9 cellular contexts compared by ENCODE assay signal in the genomic region with DNA sequence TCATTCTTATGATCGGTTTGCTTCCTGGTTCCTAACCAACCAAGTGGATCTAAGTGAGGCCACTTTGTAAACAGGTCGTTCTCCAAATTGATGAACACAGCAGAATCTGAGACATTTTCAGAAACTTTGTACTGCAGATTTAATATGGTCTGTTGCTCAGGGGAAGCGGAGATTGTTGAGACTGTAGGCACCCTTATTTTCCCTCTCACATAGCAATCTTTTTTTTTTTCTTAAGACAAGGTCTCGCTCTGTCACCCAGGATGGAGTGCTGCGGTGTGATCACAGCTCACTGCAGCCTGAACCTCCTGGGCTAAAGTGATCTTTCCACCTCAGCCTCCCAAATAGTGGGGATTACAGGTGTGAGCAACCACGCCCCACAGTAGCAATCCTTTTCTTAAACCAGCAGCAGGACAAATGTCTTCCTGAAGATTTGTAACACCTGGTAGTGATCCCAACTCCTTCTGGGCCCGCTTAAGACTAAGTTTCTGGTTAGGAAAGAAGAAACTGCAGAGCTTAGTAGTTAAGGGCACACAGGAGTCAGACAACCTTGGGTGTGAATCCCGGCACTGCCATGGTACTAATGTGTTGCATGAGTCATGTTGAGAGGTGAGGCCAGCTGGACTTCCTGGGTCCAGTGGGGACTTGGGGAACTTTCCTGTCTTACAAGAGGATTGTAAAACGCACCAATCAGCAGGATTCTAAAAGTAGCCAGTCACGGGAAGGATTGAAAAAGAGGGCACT. TPM values are rescaled to one million over a fixed set of nuclear protein-coding genes. Genes with fewer than 3 reads are reported as not detected.
A peak's percentile ranks its signal among the peaks of the same experiment; 100 is the strongest.
DNase-seq lines count a peak whose midpoint lies in the region; ATAC-seq, FAIRE-seq and TF ChIP-seq lines count a peak whose summit lies in the region.
"Had no signal": no experiment of that assay in that cellular context is flagged by ENCODE, and none has a peak within 500 bp of the region (broad histone marks: within the 10 kb centered on the region; RNA-seq: fewer than 3 reads in every experiment).

No MANE protein-coding gene starts in this region.

- POLR2A ChIA-PET in PC-3 (lab: Charles Lee; ENCODE audit: unreplicated experiment): interaction anchor here (0.5 kb wide), 1 partner anchor 62 kb away, joined by 3 read pairs; no protein-coding TSS in a partner anchor

- H2AFZ ChIP-seq in PC-3 (ENCODE audit: low read length): no peak overlapping the region

- H3K27ac ChIP-seq in Peyer's patch (peak overlapping the region; percentile 93 to 99 (median 95)), foreskin keratinocyte (peak overlapping the region; percentile 98), small intestine (ENCODE audit: low read depth in 1 of 2, low read length in 1 of 2) (peak overlapping the region; percentile 79 to 98), PC-3 (ENCODE audit: low read length) (no peak overlapping the region)
- H3K27ac ChIP-seq: SJCRH30 had no signal

- TF ChIP-seq POLR2A in Peyer's patch (IDR thresholded peaks at IDR 0.05): peak in 1 of 2 donors; percentile 67

- intact Hi-C loops in PC-3 (cut with micrococcal nuclease): loop anchor here (2.0 to 5.0 kb wide), 2 partner anchors 51 to 105 kb away; no protein-coding TSS in a partner anchor

- 82% methylated on average over 10 of the region's 10 CpGs for WGBS in small intestine, 3 donors

- H3K9me2 ChIP-seq in PC-3 (replicated peaks; ENCODE audit: low read length): no peaks in the 10 kb centered on the region

- no peak for ATAC-seq in foreskin keratinocyte
- ATAC-seq in PC-3: no peak

- TF ChIP-seq CTCF in GM12865 (IDR thresholded peaks at IDR 0.05; ENCODE audit: insufficient read depth, low read depth, low read length, missing control alignments): no peak
- peak in 1 of 6 experiments; percentile 13 for TF ChIP-seq CTCF in Peyer's patch (IDR thresholded peaks at IDR 0.05)
- no peak for TF ChIP-seq CTCF in foreskin keratinocyte (conservative IDR thresholded peaks at IDR 0.05)
- TF ChIP-seq CTCF in PC-3 (conservative IDR thresholded peaks at IDR 0.05; ENCODE audit: low read depth, low read length): no peak
- no peak for TF ChIP-seq CTCF in D721Med (IDR thresholded peaks at IDR 0.05; ENCODE audit: insufficient read depth, missing control alignments)

- CTCF ChIA-PET in PC-3 (lab: Charles Lee): no interaction called here

- H3K36me3 ChIP-seq in Peyer's patch (no peaks in the 10 kb centered on the region), small intestine (ENCODE audit: control insufficient read depth in 2 of 2, insufficient read depth in 2 of 2, low read length in 2 of 2) (no peaks in the 10 kb centered on the region), PC-3 (ENCODE audit: low read depth, low read length) (no peaks in the 10 kb centered on the region)
- H3K36me3 ChIP-seq: SJCRH30 had no signal

- H3K4me3 ChIP-seq in GM12865 (ENCODE audit: low read depth, low read length) (no peak overlapping the region), Peyer's patch (no peak overlapping the region), small intestine (ENCODE audit: low read depth in 1 of 2, low read length in 2 of 2) (no peak overlapping the region), PC-3 (ENCODE audit: low read length) (no peak overlapping the region)
- H3K4me3 ChIP-seq: SJCRH30 had no signal

- FAIRE-seq in small intestine (lab: Jason Lieb, UNC): no peak
- FAIRE-seq in D721Med (lab: Jason Lieb, UNC): no peak

- DNase-seq in GM12865 (ENCODE audit: low read depth): peak; percentile 50
- peak; percentile 53 to 80 (median 59) for DNase-seq in Peyer's patch
- DNase-seq in foreskin keratinocyte: peak in 1 of 2 donors; percentile 19
- DNase-seq in small intestine: peak; percentile 80
- DNase-seq in NCI-H1417 treated with DMSO at 0.1 percent for 48 hours (lab: John Stamatoyannopoulos, UW): no peak
- no peak for DNase-seq in PC-3
- DNase-seq in D721Med (ENCODE audit: insufficient read length, low spot score): no peak
- DNase-seq: activated CD4-positive, alpha-beta T cell treated with anti-CD3 and anti-CD28 coated beads, Interleukin-2, amount 50 U/mL, for 4 hours; SJCRH30 had no signal

- H3K9me3 ChIP-seq in Peyer's patch: no peaks in the 10 kb centered on the region
- H3K9me3 ChIP-seq in small intestine (ENCODE audit: control insufficient read depth, low read depth): no peaks in the 10 kb centered on the region
- H3K9me3 ChIP-seq in PC-3 (ENCODE audit: low read length): no peaks in the 10 kb centered on the region
- H3K9me3 ChIP-seq: SJCRH30 had no signal

- H3K4me2 ChIP-seq in PC-3 (ENCODE audit: low read length): no peak overlapping the region

- no peaks in the 10 kb centered on the region for H3K79me2 ChIP-seq in PC-3 (ENCODE audit: low read length)

- H3K27me3 ChIP-seq in Peyer's patch (no peaks in the 10 kb centered on the region), foreskin keratinocyte (no peaks in the 10 kb centered on the region), small intestine (ENCODE audit: control insufficient read depth in 2 of 2, insufficient read depth in 2 of 2, low read length in 2 of 2) (no peaks in the 10 kb centered on the region), PC-3 (ENCODE audit: low read length) (no peaks in the 10 kb centered on the region)
- H3K27me3 ChIP-seq: SJCRH30 had no signal

- BruUV-seq in PC-3 (replicated peaks; lab: Mats Ljungman, UMichigan): no TSS peak

- H4K20me1 ChIP-seq in PC-3 (ENCODE audit: low read length): no peaks in the 10 kb centered on the region

- H3K9ac ChIP-seq in PC-3 (ENCODE audit: low read length): no peak overlapping the region

- H3F3A ChIP-seq in PC-3 (ENCODE audit: low read length, unreplicated experiment): no peaks in the 10 kb centered on the region

- H3K4me1 ChIP-seq in Peyer's patch (peaks cover 0 to 16% (median 9%) of the 10 kb centered on the region in 4 donors), foreskin keratinocyte (peaks cover 9% of the 10 kb centered on the region), small intestine (ENCODE audit: control insufficient read depth in 2 of 2, insufficient read depth in 1 of 2, low read depth in 1 of 2, low read length in 1 of 2) (peaks cover 0 to 2% of the 10 kb centered on the region in 2 donors), PC-3 (ENCODE audit: insufficient read depth, low read length) (peaks cover 19% of the 10 kb centered on the region)
- H3K4me1 ChIP-seq: SJCRH30 had no signal

RNA-seq across cellular contexts. Expression of gene EZR, which starts 48.4 kb away (rescaled TPM):
- 100 to 1,000 TPM; 201 to 515 (median 470) TPM for total RNA-seq in Peyer's patch
- total RNA-seq in foreskin keratinocyte: 169 and 218 TPM in 2 replicates
- 100 and 126 TPM in 2 replicates for polyA plus RNA-seq in foreskin keratinocyte
- polyA plus RNA-seq in small intestine: 100 to 1,000 TPM; 172 to 755 (median 598) TPM
- 182 and 200 TPM in 2 replicates for total RNA-seq in PC-3 (2014; rRNA removed)

Comparison
In these comparisons a context has a peak if more than half of its experiments do, and no peak if none do; other contexts are left out.
1. DNase-seq: peak in GM12865 (single experiment), Peyer's patch (3 of 3) and small intestine (single experiment); none in NCI-H1417 treated with DMSO at 0.1 percent for 48 hours (single experiment), PC-3 (single experiment) and D721Med (single experiment).